In genomic region chr11:111573821-111574249, GRCh38 we compare ENCODE assay signal across 14 cellular contexts. TPM values are rescaled to one million over a fixed set of nuclear protein-coding genes. Genes with fewer than 3 reads are reported as not detected.
DNase-seq lines count a peak whose midpoint lies in the region; ATAC-seq, FAIRE-seq and TF ChIP-seq lines count a peak whose summit lies in the region.
"Had no signal": no experiment of that assay in that cellular context is flagged by ENCODE, and none has a peak within 500 bp of the region (broad histone marks: within the 10 kb centered on the region; RNA-seq: fewer than 3 reads in every experiment).

No MANE protein-coding gene starts in this region.

- no peaks in the 10 kb centered on the region for H3K9me2 ChIP-seq in Karpas-422 (replicated peaks; ENCODE audit: insufficient read depth, low read length)

- SMC1A ChIA-PET in GM12878 (lab: Charles Lee; ENCODE audit: uncharacterized antibody, unreplicated experiment), result interaction anchor here (0.6 to 1.4 kb wide), 3 partner anchors 13 to 277 kb away, joined by 3 to 6 read pairs (median 4); no protein-coding TSS in a partner anchor

- ATAC-seq in GM12878, result no peak
- ATAC-seq in right cardiac atrium, result peak; percentile 87 to 90
- ATAC-seq in HG02973 (IDR thresholded peaks at IDR 0.05; ENCODE audit: unreplicated experiment), result no peak
- ATAC-seq in activated CD4-positive, CD25-positive, alpha-beta regulatory T cell treated with anti-CD3 and anti-CD28 coated beads, Interleukin-2, amount 50 U/mL, for 24 hours, result no peak

- H3K36me3 ChIP-seq in Karpas-422 (ENCODE audit: insufficient read depth, low read length) (no peaks in the 10 kb centered on the region), GM12878 (ENCODE audit: control insufficient read depth in 2 of 2, insufficient read depth in 2 of 2, low read length in 1 of 2) (no peaks in the 10 kb centered on the region), suprapubic skin (no peaks in the 10 kb centered on the region)
- H3K36me3 ChIP-seq: adrenal gland, ovary had no signal

- H4K20me1 ChIP-seq in Karpas-422 (ENCODE audit: insufficient read depth, low read depth, low read length), result no peaks in the 10 kb centered on the region
- H4K20me1 ChIP-seq in GM12878 (ENCODE audit: control insufficient read depth, insufficient read depth), result no peaks in the 10 kb centered on the region

- H3K27ac ChIP-seq in Karpas-422 (ENCODE audit: low read length) (no peak overlapping the region), GM12878 (ENCODE audit: control insufficient read depth, insufficient read depth) (no peak overlapping the region), right cardiac atrium (ENCODE audit: low read length) (peak overlapping the region; percentile 14), suprapubic skin (peak overlapping the region; percentile 53)
- H3K27ac ChIP-seq: adrenal gland, ovary had no signal

- H3K79me2 ChIP-seq in Karpas-422 (ENCODE audit: low read length), result no peaks in the 10 kb centered on the region
- no peaks in the 10 kb centered on the region for H3K79me2 ChIP-seq in GM12878 (ENCODE audit: control insufficient read depth, insufficient read depth, low read length)

- H3K9me3 ChIP-seq in Karpas-422 (ENCODE audit: low read length), result no peaks in the 10 kb centered on the region
- H3K9me3 ChIP-seq in GM12878 (replicated peaks; ENCODE audit: control insufficient read depth, insufficient read depth, low read length), result no peaks in the 10 kb centered on the region
- no peaks in the 10 kb centered on the region for H3K9me3 ChIP-seq in right cardiac atrium (ENCODE audit: control insufficient read depth, low read length)
- H3K9me3 ChIP-seq in suprapubic skin, result no peaks in the 10 kb centered on the region
- H3K9me3 ChIP-seq: adrenal gland, ovary had no signal

- H2AFZ ChIP-seq in Karpas-422 (ENCODE audit: low read length) (peak overlapping the region; percentile 13), GM12878 (ENCODE audit: control insufficient read depth, low read depth, low read length) (peak overlapping the region; percentile 51; the same call in 1 of the 2 replicates)

- peak overlapping the region; percentile 29 for H3K4me3 ChIP-seq in Karpas-422 (ENCODE audit: low read length)
- H3K4me3 ChIP-seq in GM12878, result no peak overlapping the region
- peak overlapping the region; percentile 48 for H3K4me3 ChIP-seq in right cardiac atrium (ENCODE audit: low read length)
- H3K4me3 ChIP-seq in suprapubic skin, result peak overlapping the region; percentile 15
- H3K4me3 ChIP-seq: adrenal gland, ovary had no signal

- DNase-seq in Karpas-422, result peak; percentile 70
- DNase-seq in GM12878 (ENCODE audit: low read depth, low spot score), result no peak
- DNase-seq in right cardiac atrium, result no peak
- DNase-seq in suprapubic skin (ENCODE audit: low spot score in 2 of 2), result no peak
- no peak for DNase-seq in NOMO-1 treated with DMSO at 0.1 percent for 48 hours (lab: John Stamatoyannopoulos, UW; ENCODE audit: unreplicated experiment)
- DNase-seq: activated CD8-positive, alpha-beta memory T cell treated with anti-CD3 and anti-CD28 coated beads, Interleukin-2, amount 50 U/mL, for 48 hours; adrenal gland; effector CD4-positive, alpha-beta T cell; head of caudate nucleus; NCI-H2171; ovary had no signal

- TF ChIP-seq POLR2A in GM12878 (IDR thresholded peaks at IDR 0.05; ENCODE audit: low read depth, low read length) (no peak), suprapubic skin (IDR thresholded peaks at IDR 0.05) (no peak)

- TF ChIP-seq RAD21 in GM12878 (IDR thresholded peaks at IDR 0.05; ENCODE audit: insufficient read depth, low read depth, low read length), result no peak

- H3K27me3 ChIP-seq in Karpas-422 (ENCODE audit: low read length) (no peaks in the 10 kb centered on the region), GM12878 (replicated peaks in 1 of 2; ENCODE audit: control insufficient read depth in 2 of 2, insufficient read depth in 2 of 2, low read length in 1 of 2) (no peaks in the 10 kb centered on the region), right cardiac atrium (ENCODE audit: control insufficient read depth, insufficient read depth) (no peaks in the 10 kb centered on the region), suprapubic skin (no peaks in the 10 kb centered on the region)
- H3K27me3 ChIP-seq: adrenal gland, ovary had no signal

- H3K4me2 ChIP-seq in Karpas-422 (ENCODE audit: low read depth, low read length, poor library complexity, severe bottlenecking) (peak overlapping the region; percentile 64), GM12878 (ENCODE audit: control insufficient read depth, insufficient read depth) (0 out of 2 replicates have a peak overlapping the region, but pooled peaks have one; percentile 73)

- POLR2A ChIA-PET in GM12878 (lab: Charles Lee), result no interaction called here

- CTCF ChIA-PET in GM12878 (lab: Yijun Ruan, JAX), result interaction anchor here (0.6 to 1.0 kb wide), 4 partner anchors 10 to 342 kb away, joined by 3 to 4 read pairs (median 3); no protein-coding TSS in a partner anchor

- FAIRE-seq in GM12878 (lab: Jason Lieb, UNC), result no peak

- TF ChIP-seq EP300 in GM12878 (IDR thresholded peaks at IDR 0.05; ENCODE audit: borderline replicate concordance in 1 of 2, control insufficient read depth in 1 of 2, low read depth in 2 of 2, low read length in 2 of 2) (no peak), suprapubic skin (IDR thresholded peaks at IDR 0.05) (no peak)

- no TSS peak for BruUV-seq in GM12878 (replicated peaks; lab: Mats Ljungman, UMichigan)

- TF ChIP-seq CTCF in GM12878 (IDR thresholded peaks at IDR 0.05 in 2 of 3, conservative IDR thresholded peaks at IDR 0.05 in 1 of 3; ENCODE audit: control insufficient read depth in 2 of 3, extremely low read depth in 1 of 3, insufficient read depth in 1 of 3, low read depth in 3 of 3, low read length in 3 of 3) (no peak), suprapubic skin (IDR thresholded peaks at IDR 0.05) (no peak)

- H3K4me1 ChIP-seq in Karpas-422 (ENCODE audit: low read length) (peaks cover 18% of the 10 kb centered on the region), GM12878 (ENCODE audit: control insufficient read depth, insufficient read depth, low read length) (no peaks in the 10 kb centered on the region), right cardiac atrium (ENCODE audit: control insufficient read depth, insufficient read depth, low read length) (peaks cover 4% of the 10 kb centered on the region), suprapubic skin (peaks cover 22% of the 10 kb centered on the region)

- H3K9ac ChIP-seq in Karpas-422 (ENCODE audit: low read length), result peak overlapping the region; percentile 25
- no peak overlapping the region for H3K9ac ChIP-seq in GM12878 (ENCODE audit: control insufficient read depth, insufficient read depth, low read length)

- 54% methylated on average over 4 of the region's 4 CpGs for WGBS in GM12878 (ENCODE audit: insufficient coverage, insufficient replicate concordance, low lambda C conversion rate, missing lambda C conversion rate)
- 15% methylated on average over 4 of the region's 4 CpGs for WGBS in right cardiac atrium
- 20% methylated on average over 4 of the region's 4 CpGs for WGBS in suprapubic skin

- RAD21 ChIA-PET in GM12878 (lab: Charles Lee; ENCODE audit: unreplicated experiment), result interaction anchor here (1.0 kb wide), 1 partner anchor 118 kb away, joined by 3 read pairs; no protein-coding TSS in a partner anchor

- in situ Hi-C loops in GM12878 (cut with MboI), result no loop called here

- intact Hi-C loops in GM12878 (cut with micrococcal nuclease; ENCODE audit: unreplicated experiment), result no loop called here
- intact Hi-C loops in right cardiac atrium (cut with DNase I), result no loop called here

RNA-seq across cellular contexts. Expression of gene SIK2, which starts 28.4 kb away (rescaled TPM):
- total RNA-seq in Karpas-422 (2014; rRNA removed; shearing (Covaris generic); ENCODE audit: low replicate concordance), result 56.3 and 64.8 TPM in 2 replicates
- 10.2 and 10.8 TPM in 2 replicates for total RNA-seq in GM12878 (2013; cell fraction: nucleolus; rRNA removed)
- total RNA-seq in GM12878 (2014; rRNA removed) (4.7 TPM in 2 replicates), GM12878 (2014; rRNA removed; fragmentation: Illumina TruSeq; extraction: Trizol) (3.5 and 3.7 TPM in 2 replicates), GM12878 (2021) (9.1 and 12.1 TPM in 2 replicates), right cardiac atrium (10 to 100 TPM; 18.0 to 51.7 (median 21.9) TPM), suprapubic skin (10 to 100 TPM; 13.9 to 29.0 (median 25.1) TPM)
- polyA plus RNA-seq in GM12878 (2011; ENCODE audit: low read depth), result 3.4 TPM
- polyA plus RNA-seq in GM12878 (2011; rRNA removed) (5.3 and 14.2 TPM in 2 replicates), GM12878 (2014; fragmentation: Illumina TruSeq; extraction: Trizol) (5.1 and 9.1 TPM in 2 replicates), GM12878 (2014; fragmentation: Nextera tagmentation; extraction: Ambion mirVana) (1 to 10 TPM in 1 of 2 experiments, under 1 TPM in 1; 0.97 to 1.1 TPM), GM12878 (2014; rRNA removed) (4.2 TPM in 2 replicates), GM12878 (2016; fragmentation: Nextera tagmentation; extraction: Ambion mirVana) (1 to 10 TPM; 4.0 to 5.5 TPM), right cardiac atrium (7.4 TPM)
- 6.9 and 11.5 TPM in 2 replicates for polyA plus RNA-seq in GM12878 (2011; cell fraction: cytosol; rRNA removed)
- polyA plus RNA-seq in GM12878 (2011; cell fraction: nucleus; rRNA removed), result 9.7 and 12.5 TPM in 2 replicates
- polyA plus RNA-seq in GM12878 (2012), result 4.9 and 5.9 TPM in 2 replicates
- 9.8 and 15.1 TPM in 2 replicates for polyA minus RNA-seq in GM12878 (2011; rRNA and poly(A)+ RNA removed)
- polyA minus RNA-seq in GM12878 (2011; cell fraction: cytosol; rRNA and poly(A)+ RNA removed), result 3.5 and 4.2 TPM in 2 replicates
- polyA minus RNA-seq in GM12878 (2011; cell fraction: nucleus; rRNA and poly(A)+ RNA removed), result 4.7 and 7.8 TPM in 2 replicates

RNA-seq across cellular contexts. Expression of gene LAYN, which starts 33.3 kb away (rescaled TPM):
- not detected in 2 replicates for total RNA-seq in Karpas-422 (2014; rRNA removed; shearing (Covaris generic); ENCODE audit: low replicate concordance)
- total RNA-seq in GM12878 (2013; cell fraction: nucleolus; rRNA removed), result 3.2 and 3.7 TPM in 2 replicates
- not detected in 2 replicates for total RNA-seq in GM12878 (2014; rRNA removed)
- total RNA-seq in GM12878 (2014; rRNA removed; fragmentation: Illumina TruSeq; extraction: Trizol), result not detected in 2 replicates
- 0.11 TPM in 1 of 2 replicates, not detected in the other for total RNA-seq in GM12878 (2021)
- polyA plus RNA-seq in GM12878 (2011; ENCODE audit: low read depth), result 0.47 TPM
- polyA plus RNA-seq in GM12878 (2011; rRNA removed), result 0.14 TPM in 1 of 2 replicates, not detected in the other
- 0.01 TPM in 1 of 2 replicates, not detected in the other for polyA plus RNA-seq in GM12878 (2011; cell fraction: cytosol; rRNA removed)
- 0.13 TPM in 1 of 2 replicates, not detected in the other for polyA plus RNA-seq in GM12878 (2011; cell fraction: nucleus; rRNA removed)
- 0.17 TPM in 1 of 2 replicates, not detected in the other for polyA plus RNA-seq in GM12878 (2012)
- polyA plus RNA-seq in GM12878 (2014; fragmentation: Illumina TruSeq; extraction: Trizol), result 0.10 TPM in 1 of 2 replicates, not detected in the other
- not detected for polyA plus RNA-seq in GM12878 (2014; fragmentation: Nextera tagmentation; extraction: Ambion mirVana)
- not detected in 2 replicates for polyA plus RNA-seq in GM12878 (2014; rRNA removed)
- under 1 TPM in 1 of 2 experiments, not detected in 1; 0.06 TPM for polyA plus RNA-seq in GM12878 (2016; fragmentation: Nextera tagmentation; extraction: Ambion mirVana)
- not detected in 2 replicates for polyA minus RNA-seq in GM12878 (2011; rRNA and poly(A)+ RNA removed)
- polyA minus RNA-seq in GM12878 (2011; cell fraction: cytosol; rRNA and poly(A)+ RNA removed), result not detected in 2 replicates
- not detected in 2 replicates for polyA minus RNA-seq in GM12878 (2011; cell fraction: nucleus; rRNA and poly(A)+ RNA removed)
- 1 to 10 TPM; 5.5 to 7.8 (median 6.4) TPM for total RNA-seq in right cardiac atrium
- polyA plus RNA-seq in right cardiac atrium, result 5.0 TPM
- total RNA-seq in suprapubic skin, result 1 to 10 TPM; 1.5 to 4.7 (median 1.9) TPM

RNA-seq across cellular contexts. Expression of gene HOATZ, which starts 59.3 kb away (rescaled TPM):
- total RNA-seq in Karpas-422 (2014; rRNA removed; shearing (Covaris generic); ENCODE audit: low replicate concordance), result not detected in 2 replicates
- total RNA-seq in GM12878 (2013; cell fraction: nucleolus; rRNA removed), result not detected in 2 replicates
- total RNA-seq in GM12878 (2014; rRNA removed) (0.28 TPM in 1 of 2 replicates, not detected in the other), GM12878 (2014; rRNA removed; fragmentation: Illumina TruSeq; extraction: Trizol) (not detected in 2 replicates), GM12878 (2021) (not detected in 2 replicates), right cardiac atrium (not detected), suprapubic skin (not detected)
- not detected for polyA plus RNA-seq in GM12878 (2011; ENCODE audit: low read depth)
- polyA plus RNA-seq in GM12878 (2011; rRNA removed) (not detected in 2 replicates), GM12878 (2014; fragmentation: Illumina TruSeq; extraction: Trizol) (not detected in 2 replicates), GM12878 (2014; fragmentation: Nextera tagmentation; extraction: Ambion mirVana) (not detected), GM12878 (2014; rRNA removed) (not detected in 2 replicates), GM12878 (2016; fragmentation: Nextera tagmentation; extraction: Ambion mirVana) (not detected), right cardiac atrium (not detected)
- not detected in 2 replicates for polyA plus RNA-seq in GM12878 (2011; cell fraction: cytosol; rRNA removed)
- not detected in 2 replicates for polyA plus RNA-seq in GM12878 (2011; cell fraction: nucleus; rRNA removed)
- polyA plus RNA-seq in GM12878 (2012), result not detected in 2 replicates
- polyA minus RNA-seq in GM12878 (2011; rRNA and poly(A)+ RNA removed), result not detected in 2 replicates
- not detected in 2 replicates for polyA minus RNA-seq in GM12878 (2011; cell fraction: cytosol; rRNA and poly(A)+ RNA removed)
- polyA minus RNA-seq in GM12878 (2011; cell fraction: nucleus; rRNA and poly(A)+ RNA removed), result not detected in 2 replicates
- total RNA-seq: adrenal gland, lung microvascular endothelial cell had no signal
- polyA plus RNA-seq: adrenal gland had no signal

Comparison
In these comparisons a context has a peak if more than half of its experiments do, and no peak if none do; other contexts are left out.
1. H3K27ac ChIP-seq: peak in right cardiac atrium (single experiment) and suprapubic skin (single experiment); none in Karpas-422 (single experiment) and GM12878 (single experiment).
2. ATAC-seq: peak in right cardiac atrium (2 of 2); none in GM12878 (single experiment), HG02973 (single experiment) and activated CD4-positive, CD25-positive, alpha-beta regulatory T cell treated with anti-CD3 and anti-CD28 coated beads, Interleukin-2, amount 50 U/mL, for 24 hours (0 of 2).